13 cellular contexts compared by ENCODE assay signal in the genomic region with DNA sequence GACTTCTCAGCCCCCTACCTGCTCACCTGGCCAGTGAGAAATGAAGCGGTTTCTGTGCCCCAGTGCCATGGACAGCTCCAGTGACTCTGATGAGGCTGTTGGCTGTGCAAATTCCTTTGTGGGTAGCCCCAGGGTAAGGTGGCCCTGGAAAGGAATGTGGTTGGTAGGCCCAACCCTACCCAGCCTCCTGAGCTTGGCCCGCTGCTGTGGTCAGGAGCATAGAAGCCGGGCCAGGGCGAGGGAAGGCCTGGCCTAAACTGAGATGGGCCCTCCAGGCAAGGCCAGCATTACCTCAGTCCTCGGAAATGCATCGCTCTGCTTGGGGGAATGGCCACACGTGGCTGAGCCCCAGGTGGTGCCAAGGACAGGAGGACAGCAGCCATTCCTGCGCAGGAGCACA. TPM values are rescaled to one million over a fixed set of nuclear protein-coding genes. Genes with fewer than 3 reads are reported as not detected.
DNase-seq lines count a peak whose midpoint lies in the region; ATAC-seq and TF ChIP-seq lines count a peak whose summit lies in the region.
"Had no signal": no experiment of that assay in that cellular context is flagged by ENCODE, and none has a peak within 500 bp of the region (broad histone marks: within the 10 kb centered on the region; RNA-seq: fewer than 3 reads in every experiment).

No MANE protein-coding gene starts in this region.

- peaks cover 72% of the 10 kb centered on the region for H3K4me1 ChIP-seq in stomach smooth muscle (ENCODE audit: control insufficient read depth, insufficient read depth, low read length)

- no peaks in the 10 kb centered on the region for H3K36me3 Mint-ChIP-seq in immature natural killer cell
- no peaks in the 10 kb centered on the region for H3K36me3 Mint-ChIP-seq in activated T-cell treated with anti-CD3 and anti-CD28 coated beads, Interleukin-2, amount 50 U/mL, for 24 hours (ENCODE audit: low read depth)
- no peaks in the 10 kb centered on the region for H3K36me3 Mint-ChIP-seq in activated naive CD8-positive, alpha-beta T cell treated with anti-CD3 and anti-CD28 coated beads, Interleukin-2, amount 50 U/mL, for 24 hours (ENCODE audit: low read depth)

- no peak for TF ChIP-seq CTCF in VCaP (conservative IDR thresholded peaks at IDR 0.05)

- H3K9me3 ChIP-seq in stomach smooth muscle (ENCODE audit: control insufficient read depth in 2 of 2, low read length in 2 of 2) = no peaks in the 10 kb centered on the region
- H3K9me3 ChIP-seq: mucosa of descending colon had no signal

- H3K27me3 Mint-ChIP-seq in immature natural killer cell (ENCODE audit: low read depth in 3 of 3) = peaks cover 0 to 5% (median 1%) of the 10 kb centered on the region in 3 donors
- H3K27me3 Mint-ChIP-seq in activated T-cell treated with anti-CD3 and anti-CD28 coated beads, Interleukin-2, amount 50 U/mL, for 24 hours = no peaks in the 10 kb centered on the region
- no peaks in the 10 kb centered on the region for H3K27me3 Mint-ChIP-seq in activated naive CD8-positive, alpha-beta T cell treated with anti-CD3 and anti-CD28 coated beads, Interleukin-2, amount 50 U/mL, for 24 hours

- no peaks in the 10 kb centered on the region for H3K9me3 Mint-ChIP-seq in immature natural killer cell
- no peaks in the 10 kb centered on the region for H3K9me3 Mint-ChIP-seq in activated T-cell treated with anti-CD3 and anti-CD28 coated beads, Interleukin-2, amount 50 U/mL, for 24 hours
- no peaks in the 10 kb centered on the region for H3K9me3 Mint-ChIP-seq in activated naive CD8-positive, alpha-beta T cell treated with anti-CD3 and anti-CD28 coated beads, Interleukin-2, amount 50 U/mL, for 24 hours

- no peaks in the 10 kb centered on the region for H3K27me3 ChIP-seq in stomach smooth muscle (ENCODE audit: control insufficient read depth in 1 of 2, insufficient read depth in 2 of 2, low read length in 2 of 2)

- H3K27ac ChIP-seq in VCaP (peak overlapping the region; percentile 69), stomach smooth muscle (ENCODE audit: low read length) (peak overlapping the region; percentile 24)
- H3K27ac ChIP-seq: GM23248 had no signal

- H3K27ac Mint-ChIP-seq in immature natural killer cell = peak overlapping the region in 5 of 6 donors; percentile 20 to 92 (median 50)
- H3K27ac Mint-ChIP-seq in activated T-cell treated with anti-CD3 and anti-CD28 coated beads, Interleukin-2, amount 50 U/mL, for 24 hours = no peak overlapping the region
- H3K27ac Mint-ChIP-seq in activated naive CD8-positive, alpha-beta T cell treated with anti-CD3 and anti-CD28 coated beads, Interleukin-2, amount 50 U/mL, for 24 hours = no peak overlapping the region

- no peak overlapping the region for H3K9ac ChIP-seq in stomach smooth muscle (ENCODE audit: low read length in 2 of 2)
- H3K9ac ChIP-seq: GM23248 had no signal

- no peak overlapping the region for H3K4me3 ChIP-seq in stomach smooth muscle (ENCODE audit: low read length in 2 of 2)
- H3K4me3 ChIP-seq: GM23248, mucosa of descending colon had no signal

- peaks cover 22 to 27% of the 10 kb centered on the region in 2 donors for H3K4me1 Mint-ChIP-seq in immature natural killer cell
- H3K4me1 Mint-ChIP-seq in activated T-cell treated with anti-CD3 and anti-CD28 coated beads, Interleukin-2, amount 50 U/mL, for 24 hours (ENCODE audit: low read depth) = peaks cover 28% of the 10 kb centered on the region
- peaks cover 23% of the 10 kb centered on the region for H3K4me1 Mint-ChIP-seq in activated naive CD8-positive, alpha-beta T cell treated with anti-CD3 and anti-CD28 coated beads, Interleukin-2, amount 50 U/mL, for 24 hours

- no peak for ATAC-seq in GM19035 (IDR thresholded peaks at IDR 0.05; ENCODE audit: unreplicated experiment)
- ATAC-seq in activated naive CD8-positive, alpha-beta T cell treated with anti-CD3 and anti-CD28 coated beads, Interleukin-2, amount 50 U/mL, for 24 hours = no peak
- ATAC-seq: mucosa of descending colon had no signal

- H3K4me3 Mint-ChIP-seq in immature natural killer cell = no peak overlapping the region
- H3K4me3 Mint-ChIP-seq in activated T-cell treated with anti-CD3 and anti-CD28 coated beads, Interleukin-2, amount 50 U/mL, for 24 hours = no peak overlapping the region
- H3K4me3 Mint-ChIP-seq in activated naive CD8-positive, alpha-beta T cell treated with anti-CD3 and anti-CD28 coated beads, Interleukin-2, amount 50 U/mL, for 24 hours = no peak overlapping the region

- H3K36me3 ChIP-seq in stomach smooth muscle (ENCODE audit: control insufficient read depth in 2 of 2, insufficient read depth in 2 of 2, low read length in 2 of 2) = no peaks in the 10 kb centered on the region

- DNase-seq in H4 (ENCODE audit: low spot score) (peak; percentile 83), immature natural killer cell (no peak), NCI-H1436 treated with DMSO at 0.1 percent for 48 hours (lab: John Stamatoyannopoulos, UW) (no peak)
- DNase-seq in activated T-cell treated with anti-CD3 and anti-CD28 coated beads, Interleukin-2, amount 50 U/mL, for 24 hours = no peak
- DNase-seq in activated naive CD8-positive, alpha-beta T cell treated with anti-CD3 and anti-CD28 coated beads, Interleukin-2, amount 50 U/mL, for 24 hours = no peak
- DNase-seq: activated CD4-positive, alpha-beta T cell treated with anti-CD3 and anti-CD28 coated beads, Interleukin-2, amount 50 U/mL, for 1 hour; DMS79; GM23248; stimulated activated CD4-positive, alpha-beta T cell treated with anti-CD3 and anti-CD28 coated beads, Interleukin-2, amount 100 ng/mL, for 24 hours had no signal

RNA-seq across cellular contexts. Expression of gene DAGLA, which starts 16.9 kb away (rescaled TPM):
- 0.68 and 0.83 TPM in 2 replicates for total RNA-seq in H4 (2014; rRNA removed; shearing (Covaris generic))
- polyA plus RNA-seq in immature natural killer cell = not detected

RNA-seq across cellular contexts. Expression of gene MYRF, which starts 55.3 kb away (rescaled TPM):
- total RNA-seq in H4 (2014; rRNA removed; shearing (Covaris generic)) = 1.0 and 1.2 TPM in 2 replicates
- polyA plus RNA-seq in immature natural killer cell = 1 to 10 TPM in 1 of 3 donors, under 1 TPM in 1, not detected in 1; 0.43 to 2.4 TPM
- total RNA-seq: GM23248 had no signal

Comparison
In these comparisons a context has a peak if more than half of its experiments do, and no peak if none do; other contexts are left out.
1. H3K27ac Mint-ChIP-seq: peak in immature natural killer cell (5 of 6); none in activated T-cell treated with anti-CD3 and anti-CD28 coated beads, Interleukin-2, amount 50 U/mL, for 24 hours (single experiment) and activated naive CD8-positive, alpha-beta T cell treated with anti-CD3 and anti-CD28 coated beads, Interleukin-2, amount 50 U/mL, for 24 hours (single experiment).